9 cellular contexts compared by ENCODE assay signal in genomic region chr13:48304132-48304876, GRCh38. TPM values are rescaled to one million over a fixed set of nuclear protein-coding genes. Genes with fewer than 3 reads are reported as not detected.
DNase-seq lines count a peak whose midpoint lies in the region; ATAC-seq, FAIRE-seq and TF ChIP-seq lines count a peak whose summit lies in the region.
"Had no signal": no experiment of that assay in that cellular context is flagged by ENCODE, and none has a peak within 500 bp of the region (broad histone marks: within the 10 kb centered on the region; RNA-seq: fewer than 3 reads in every experiment).

No MANE protein-coding gene starts in this region.

- H3K18ac ChIP-seq in trophoblast cell (ENCODE audit: low read length): peak overlapping the region; percentile 92

- H4K91ac ChIP-seq in trophoblast cell (ENCODE audit: low read depth, low read length): peak overlapping the region; percentile 97

- H2AFZ ChIP-seq in trophoblast cell (ENCODE audit: insufficient read depth, low read length, poor library complexity): peak overlapping the region; percentile 97

- peak overlapping the region; percentile 97 for H4K8ac ChIP-seq in trophoblast cell (ENCODE audit: low read depth, low read length)

- peak; percentile 76 for ATAC-seq in GM18511 (IDR thresholded peaks at IDR 0.05; ENCODE audit: unreplicated experiment)
- ATAC-seq in HG02852 (IDR thresholded peaks at IDR 0.05; ENCODE audit: unreplicated experiment): peak; percentile 68
- no peak for ATAC-seq in activated naive CD8-positive, alpha-beta T cell treated with anti-CD3 and anti-CD28 coated beads, Interleukin-2, amount 50 U/mL, for 24 hours

- H2AK5ac ChIP-seq in trophoblast cell (ENCODE audit: low read length): no peak overlapping the region

- peaks cover 10% of the 10 kb centered on the region for H3K79me1 ChIP-seq in trophoblast cell (ENCODE audit: low read length)

- H3K27me3 ChIP-seq in cardiac muscle cell (no peaks in the 10 kb centered on the region), trophoblast cell (ENCODE audit: insufficient read depth, low read length) (no peaks in the 10 kb centered on the region)

- H3K9me3 ChIP-seq in cardiac muscle cell (ENCODE audit: low read depth) (no peaks in the 10 kb centered on the region), trophoblast cell (ENCODE audit: insufficient read depth, low read depth, low read length) (no peaks in the 10 kb centered on the region)

- H3K27me3 Mint-ChIP-seq in activated naive CD8-positive, alpha-beta T cell treated with anti-CD3 and anti-CD28 coated beads, Interleukin-2, amount 50 U/mL, for 24 hours: no peaks in the 10 kb centered on the region

- peaks cover 22% of the 10 kb centered on the region for H3K36me3 Mint-ChIP-seq in activated naive CD8-positive, alpha-beta T cell treated with anti-CD3 and anti-CD28 coated beads, Interleukin-2, amount 50 U/mL, for 24 hours (ENCODE audit: low read depth)

- H3K27ac Mint-ChIP-seq in activated naive CD8-positive, alpha-beta T cell treated with anti-CD3 and anti-CD28 coated beads, Interleukin-2, amount 50 U/mL, for 24 hours: peak overlapping the region; percentile 94

- H3K4me3 ChIP-seq in cardiac muscle cell (peak overlapping the region; percentile 97), trophoblast cell (ENCODE audit: low read depth, low read length) (peak overlapping the region; percentile 88)

- H3K27ac ChIP-seq in cardiac muscle cell: peak overlapping the region; percentile 97
- H3K27ac ChIP-seq in trophoblast cell (ENCODE audit: low read depth, low read length): peak overlapping the region; percentile 72

- peak overlapping the region; percentile 88 for H2BK5ac ChIP-seq in trophoblast cell (ENCODE audit: low read depth, low read length, poor library complexity)

- no peaks in the 10 kb centered on the region for H3K9me3 Mint-ChIP-seq in activated naive CD8-positive, alpha-beta T cell treated with anti-CD3 and anti-CD28 coated beads, Interleukin-2, amount 50 U/mL, for 24 hours

- peaks cover 8% of the 10 kb centered on the region for H3K79me2 ChIP-seq in trophoblast cell (ENCODE audit: control insufficient read depth, insufficient read depth, low read length, poor library complexity)

- H3K14ac ChIP-seq in trophoblast cell (ENCODE audit: low read length): peak overlapping the region; percentile 94

- H3K9ac ChIP-seq in trophoblast cell (ENCODE audit: low read length): peak overlapping the region; percentile 14

- peak overlapping the region; percentile 89 for H3K4me2 ChIP-seq in trophoblast cell (ENCODE audit: low read length)

- peak overlapping the region; percentile 98 for H2BK120ac ChIP-seq in trophoblast cell (ENCODE audit: insufficient read depth, low read length, poor library complexity)

- H3K4me1 ChIP-seq in cardiac muscle cell (ENCODE audit: low read depth): peaks cover 8% of the 10 kb centered on the region
- H3K4me1 ChIP-seq in trophoblast cell (ENCODE audit: control insufficient read depth in 1 of 2, insufficient read depth in 2 of 2, low read length in 2 of 2): peaks cover 0 to 2% of the 10 kb centered on the region in 2 experiments

- no CpG with 5 or more reads among the region's 37 CpGs for WGBS in trophoblast cell (ENCODE audit: extremely low coverage, insufficient coverage, insufficient read length)

- no peak for FAIRE-seq in D721Med (lab: Jason Lieb, UNC)
- FAIRE-seq: colon had no signal

- peak; percentile 88 for DNase-seq in CD1c-positive myeloid dendritic cell (ENCODE audit: extremely low spot score)
- peak; percentile 9 for DNase-seq in NCI-H226
- peak; percentile 35 for DNase-seq in activated naive CD8-positive, alpha-beta T cell treated with anti-CD3 and anti-CD28 coated beads, Interleukin-2, amount 50 U/mL, for 24 hours
- DNase-seq in cardiac muscle cell (ENCODE audit: low read depth in 1 of 2, low spot score in 1 of 2): peak; percentile 49 to 63
- DNase-seq in trophoblast cell: peak in 1 of 2 donors; percentile 52
- no peak for DNase-seq in D721Med (ENCODE audit: insufficient read length, low spot score)

- TF ChIP-seq CTCF in cardiac muscle cell (IDR thresholded peaks at IDR 0.05; ENCODE audit: low read depth, low read length): no peak
- TF ChIP-seq CTCF in D721Med (IDR thresholded peaks at IDR 0.05; ENCODE audit: insufficient read depth, missing control alignments): no peak

- H3K4ac ChIP-seq in trophoblast cell (ENCODE audit: low read depth, low read length): peak overlapping the region; percentile 90

- H3K36me3 ChIP-seq in cardiac muscle cell (peaks cover 4% of the 10 kb centered on the region), trophoblast cell (ENCODE audit: control insufficient read depth in 1 of 2, insufficient read depth in 2 of 2, low read length in 2 of 2) (no peaks in the 10 kb centered on the region)

- peaks cover 36% of the 10 kb centered on the region for H3K4me1 Mint-ChIP-seq in activated naive CD8-positive, alpha-beta T cell treated with anti-CD3 and anti-CD28 coated beads, Interleukin-2, amount 50 U/mL, for 24 hours

- H4K12ac ChIP-seq in trophoblast cell (ENCODE audit: low read depth, low read length): peak overlapping the region; percentile 92

- H3K4me3 Mint-ChIP-seq in activated naive CD8-positive, alpha-beta T cell treated with anti-CD3 and anti-CD28 coated beads, Interleukin-2, amount 50 U/mL, for 24 hours: peak overlapping the region; percentile 95

- no peak overlapping the region for H3K23ac ChIP-seq in trophoblast cell (ENCODE audit: low read length)

- no peak overlapping the region for H2BK12ac ChIP-seq in trophoblast cell (ENCODE audit: low read length)

RNA-seq across cellular contexts. Expression of gene RB1, which starts 0.8 kb away (rescaled TPM):
- 18.5 and 23.0 TPM in 2 replicates for total RNA-seq in cardiac muscle cell
- polyA plus RNA-seq in cardiac muscle cell: 23.6 and 33.9 TPM in 2 replicates
- polyA plus RNA-seq in trophoblast cell (2013): 14.4 and 14.6 TPM in 2 replicates
